ENCODE assay signal across 8 cellular contexts in genomic region chr12:47813491-47814196, GRCh38. TPM values are rescaled to one million over a fixed set of nuclear protein-coding genes. Genes with fewer than 3 reads are reported as not detected.
DNase-seq lines count a peak whose midpoint lies in the region; ATAC-seq and TF ChIP-seq lines count a peak whose summit lies in the region.

No MANE protein-coding gene starts in this region.

- H3K4me3 ChIP-seq in WI38 (ENCODE audit: low read depth, low read length) (peak overlapping the region; percentile 52), heart left ventricle (peak overlapping the region; percentile 8 to 60 (median 50)), skeletal muscle cell (ENCODE audit: low read depth, low read length) (peak overlapping the region; percentile 28)

- H3K4me1 ChIP-seq in heart left ventricle, result peaks cover 51 to 100% (median 97%) of the 10 kb centered on the region in 12 donors

- in situ Hi-C loops in Caki2 (cut with HindIII; ENCODE audit: low pct_unique_long_range_greater_than_20kb, low sequenced_read_pairs), result no loop called here

- ATAC-seq in GM19397 (IDR thresholded peaks at IDR 0.05; ENCODE audit: unreplicated experiment), result peak; percentile 37
- ATAC-seq in HG03439 (IDR thresholded peaks at IDR 0.05; ENCODE audit: unreplicated experiment), result peak; percentile 38
- ATAC-seq in heart left ventricle, result peak; percentile 3 to 46 (median 6)

- H3K27me3 ChIP-seq in heart left ventricle, result no peaks in the 10 kb centered on the region

- H3K36me3 ChIP-seq in heart left ventricle, result peaks cover 0 to 11% (median 0%) of the 10 kb centered on the region in 9 donors

- TF ChIP-seq POLR2A in heart left ventricle (IDR thresholded peaks at IDR 0.05), result no peak

- TF ChIP-seq CTCF in WI38 (IDR thresholded peaks at IDR 0.05; ENCODE audit: low read depth, low read length) (no peak), heart left ventricle (IDR thresholded peaks at IDR 0.05) (no peak)

- peak; percentile 14 for DNase-seq in Caki2 (ENCODE audit: low read depth)
- peak in 3 of 5 donors; percentile 60 to 67 (median 65) for DNase-seq in heart left ventricle
- DNase-seq in skeletal muscle cell (ENCODE audit: low read depth), result no peak
- DNase-seq in NCI-H69 (lab: John Stamatoyannopoulos, UW), result no peak
- DNase-seq in HuH-7 (ENCODE audit: low spot score), result no peak

- WGBS in heart left ventricle, 4 donors, result 33 to 39% (median 35%) methylated on average over 8 to 9 of the region's 9 CpGs

- H3K9me3 ChIP-seq in heart left ventricle, result no peaks in the 10 kb centered on the region

- H3K27ac ChIP-seq in heart left ventricle, result peak overlapping the region; percentile 93 to 99 (median 98)

- intact Hi-C loops in heart left ventricle (cut with DNase I), result no loop called here

RNA-seq across cellular contexts. Expression of gene HDAC7, which starts 6.1 kb away (rescaled TPM):
- total RNA-seq in Caki2 (2014; rRNA removed; shearing (Covaris generic); ENCODE audit: low replicate concordance), result 10.9 and 12.4 TPM in 2 replicates
- 10 to 100 TPM; 27.4 to 63.0 (median 38.6) TPM for total RNA-seq in heart left ventricle
- 10 to 100 TPM; 42.2 to 43.9 TPM for polyA plus RNA-seq in heart left ventricle

RNA-seq across cellular contexts. Expression of gene SLC48A1, which starts 40.6 kb away (rescaled TPM):
- 151 and 222 TPM in 2 replicates for total RNA-seq in Caki2 (2014; rRNA removed; shearing (Covaris generic); ENCODE audit: low replicate concordance)
- 10 to 100 TPM; 17.6 to 68.2 (median 23.9) TPM for total RNA-seq in heart left ventricle
- 10 to 100 TPM; 13.0 to 16.5 TPM for polyA plus RNA-seq in heart left ventricle

RNA-seq across cellular contexts. Expression of gene RAPGEF3, which starts 55.0 kb away (rescaled TPM):
- 106 and 112 TPM in 2 replicates for total RNA-seq in Caki2 (2014; rRNA removed; shearing (Covaris generic); ENCODE audit: low replicate concordance)
- 10 to 100 TPM; 14.5 to 47.8 (median 23.9) TPM for total RNA-seq in heart left ventricle
- polyA plus RNA-seq in heart left ventricle, result 10 to 100 TPM; 18.6 to 62.1 TPM

Comparison
In these comparisons a context has a peak if more than half of its experiments do, and no peak if none do; other contexts are left out.
1. DNase-seq: peak in Caki2 (single experiment) and heart left ventricle (3 of 5); none in skeletal muscle cell (single experiment), NCI-H69 (single experiment) and HuH-7 (single experiment).
2. Peak in every context shown above with its lines, with median percentiles within 50 percentile points of each other: ATAC-seq and H3K4me3 ChIP-seq.